ENCODE assay signal across 8 cellular contexts in the genomic region with DNA sequence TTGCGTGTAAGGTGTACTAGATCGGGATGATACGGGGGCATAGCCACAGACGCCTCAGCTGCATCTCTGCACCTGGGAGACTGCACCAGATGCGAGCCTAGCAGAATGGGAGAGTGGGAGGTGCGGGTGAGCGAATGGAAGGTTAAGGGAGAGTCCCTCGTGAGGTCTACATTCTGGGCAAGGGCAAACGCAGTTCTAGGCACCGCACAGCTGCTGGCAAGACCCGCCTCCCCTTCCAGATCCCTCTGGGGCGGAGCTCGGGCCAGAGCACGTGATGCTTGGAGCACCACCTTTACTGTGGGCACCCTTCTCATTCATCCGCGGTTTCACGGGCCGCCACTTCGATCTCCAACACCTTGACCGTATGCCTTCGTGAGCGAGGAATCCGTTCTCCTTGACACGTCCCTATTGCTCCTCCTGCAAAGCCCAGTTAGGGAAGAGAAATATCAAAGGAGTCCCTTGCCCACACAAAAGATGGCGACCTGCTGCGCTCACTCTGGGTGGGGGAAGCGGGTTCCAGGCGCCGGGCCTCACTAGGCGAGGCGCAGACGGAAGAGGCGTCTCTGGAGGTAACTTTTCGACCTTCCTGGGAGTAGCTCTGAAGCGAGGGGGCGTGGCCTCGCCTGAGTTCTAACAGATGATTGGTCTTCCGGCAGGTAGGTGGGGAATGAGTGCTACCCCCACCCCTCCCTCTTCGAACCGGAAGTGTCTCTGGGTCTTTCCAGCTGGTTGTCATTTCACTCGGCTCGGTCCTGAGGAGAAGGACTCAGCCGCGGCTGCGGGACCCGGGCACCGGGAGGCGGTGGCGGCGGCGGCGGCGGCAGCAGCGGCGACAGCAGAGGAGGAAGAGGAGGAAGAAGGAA. TPM values are rescaled to one million over a fixed set of nuclear protein-coding genes. Genes with fewer than 3 reads are reported as not detected.
A peak's percentile ranks its signal among the peaks of the same experiment; 100 is the strongest.
DNase-seq lines count a peak whose midpoint lies in the region; ATAC-seq and TF ChIP-seq lines count a peak whose summit lies in the region.

A gene (plus strand): TSS at position 740 of the 863 bp plus-strand sequence. CDS start 1,385 bp downstream, outside the sequence.

- H3K4me3 ChIP-seq in heart right ventricle (peak within 1 kb of the TSS; percentile 72 to 94 (median 82)), upper lobe of left lung (peak within 1 kb of the TSS; percentile 61 to 89 (median 69))

- DNase-seq in GM13976 (ENCODE audit: low spot score) (peak; percentile 98), NCI-H146 treated with DMSO at 0.1 percent for 48 hours (lab: John Stamatoyannopoulos, UW; ENCODE audit: unreplicated experiment) (peak; percentile 90), amniotic epithelial cell (ENCODE audit: low read depth) (peak; percentile 99), heart right ventricle (peak; percentile 98 to 99), posterior cingulate gyrus (peak; percentile 97 to 100 (median 99)), upper lobe of left lung (peak; percentile 91 to 99)

- H3K27me3 ChIP-seq in heart right ventricle (no peaks in the 10 kb centered on the region), upper lobe of left lung (no peaks in the 10 kb centered on the region)

- intact Hi-C loops in T-helper 1 cell treated with Interleukin-12 subunit alpha and Interleukin-12 subunit beta and Interleukin-4 antibody, amounts not matched to agents 30 ng/mL and 1 ng/mL, for 36 hours (cut with micrococcal nuclease) = loop anchor here (1.0 to 10.0 kb wide), 14 partner anchors 8 to 1883 kb away; a partner anchor contains a TSS
- intact Hi-C loops in heart right ventricle (cut with DNase I) (loop anchor here in 8 of 10 donors (1.0 to 10.0 kb wide), 12 partner anchors 34 to 273 kb away; a partner anchor contains a TSS), posterior cingulate gyrus (cut with DNase I) (loop anchor here (5.0 to 10.0 kb wide), 2 partner anchors 103 to 216 kb away; no protein-coding TSS in a partner anchor)

- H3K27ac ChIP-seq in heart right ventricle = peak within 1 kb of the TSS; percentile 74 to 97 (median 90)
- H3K27ac ChIP-seq in upper lobe of left lung = peak within 1 kb of the TSS; percentile 87 to 95 (median 93)

- in situ Hi-C loops in GM13976 (cut with MboI; ENCODE audit: low sequenced_read_pairs, unreplicated experiment) = no loop called here

- TF ChIP-seq POLR2A in upper lobe of left lung (IDR thresholded peaks at IDR 0.05) = peak in 3 of 4 donors; percentile 93 to 98 (median 98)

- peak; percentile 94 for ATAC-seq in HG02870 (IDR thresholded peaks at IDR 0.05; ENCODE audit: unreplicated experiment)
- ATAC-seq in heart right ventricle = peak; percentile 96 to 99 (median 96)
- peak; percentile 98 to 99 for ATAC-seq in upper lobe of left lung (ENCODE audit: low FRiP score in 2 of 2)

- H3K4me1 ChIP-seq in heart right ventricle = peaks cover 0 to 77% (median 25%) of the 10 kb centered on the region in 9 donors
- peaks cover 29 to 59% (median 34%) of the 10 kb centered on the region in 4 donors for H3K4me1 ChIP-seq in upper lobe of left lung

- H3K36me3 ChIP-seq in heart right ventricle = no peaks in the 10 kb centered on the region
- no peaks in the 10 kb centered on the region for H3K36me3 ChIP-seq in upper lobe of left lung

- no peak for TF ChIP-seq CTCF in GM13976 (IDR thresholded peaks at IDR 0.05; ENCODE audit: borderline replicate concordance, control extremely low read depth, extremely low read depth, insufficient read depth, missing control alignments)
- TF ChIP-seq CTCF in heart right ventricle (IDR thresholded peaks at IDR 0.05) = no peak
- no peak for TF ChIP-seq CTCF in upper lobe of left lung (IDR thresholded peaks at IDR 0.05)

- no peaks in the 10 kb centered on the region for H3K9me3 ChIP-seq in heart right ventricle
- H3K9me3 ChIP-seq in upper lobe of left lung = no peaks in the 10 kb centered on the region

- 4 to 5% methylated on average over 55 of the region's 55 CpGs for WGBS in heart right ventricle, 2 donors
- 4 to 6% methylated on average over 47 to 53 of the region's 55 CpGs for WGBS in upper lobe of left lung, 2 donors

- TF ChIP-seq EP300 in upper lobe of left lung (IDR thresholded peaks at IDR 0.05) = peak in 1 of 4 donors; percentile 70

RNA-seq across cellular contexts. Expression of the gene that starts here (rescaled TPM):
- total RNA-seq in T-helper 1 cell treated with Interleukin-12 subunit alpha and Interleukin-12 subunit beta and Interleukin-4 antibody, amounts not matched to agents 30 ng/mL and 1 ng/mL, for 36 hours = 22.6 and 26.1 TPM in 2 replicates
- total RNA-seq in heart right ventricle (100 to 1,000 TPM; 116 to 279 (median 187) TPM), upper lobe of left lung (10 to 100 TPM; 52.6 to 96.4 (median 62.0) TPM)
- polyA plus RNA-seq in heart right ventricle = 10 to 100 TPM; 29.4 to 35.4 TPM

Comparison
In these comparisons a context has a peak if more than half of its experiments do, and no peak if none do; other contexts are left out.
1. Peak in every context shown above with its lines: DNase-seq, ATAC-seq, H3K4me3 ChIP-seq and H3K27ac ChIP-seq.